ENCODE assay signal across 24 cellular contexts in genomic region chr6:35532141-35532540, GRCh38.
"Had no signal": no experiment of that assay in that cellular context is flagged by ENCODE, and none has a peak within 500 bp of the region (broad histone marks: within the 10 kb centered on the region; RNA-seq: fewer than 3 reads in every experiment).

No MANE protein-coding gene starts in this region.

- DNase-seq: activated B cell treated with CpG ODN at 0.5 μM for 24 hours; activated CD4-positive, alpha-beta memory T cell treated with anti-CD3 and anti-CD28 coated beads for 36 hours; activated CD4-positive, alpha-beta T cell treated with anti-CD3 and anti-CD28 coated beads for 4 hours; activated CD4-positive, alpha-beta T cell treated with anti-CD3 and anti-CD28 coated beads, Interleukin-2, amount 10 ng/mL, durations not matched to agents 24 days and 14 days; activated CD4-positive, alpha-beta T cell treated with anti-CD3 and anti-CD28 coated beads, Interleukin-2, amount 50 U/mL, for 1 hour; activated CD4-positive, alpha-beta T cell treated with anti-CD3 and anti-CD28 coated beads, Interleukin-2, amount 50 U/mL, for 4 hours; activated CD4-positive, CD25-positive, alpha-beta regulatory T cell treated with anti-CD3 and anti-CD28 coated beads, Interleukin-2, amount 50 U/mL, for 72 hours; activated CD8-positive, alpha-beta memory T cell treated with anti-CD3 and anti-CD28 coated beads, Interleukin-2, amount 50 U/mL, for 4 hours; activated CD8-positive, alpha-beta T cell treated with anti-CD3 and anti-CD28 coated beads for 36 hours; activated effector memory CD4-positive, alpha-beta T cell treated with anti-CD3 and anti-CD28 coated beads, Interleukin-2, amount 50 U/mL, for 16 hours; activated naive CD4-positive, alpha-beta T cell treated with anti-CD3 and anti-CD28 coated beads, Interleukin-2, amount 10 ng/mL, durations not matched to agents 7 days and 5 days; activated naive CD4-positive, alpha-beta T cell treated with Interleukin-2 at 50 U/mL for 16 hours; activated naive CD8-positive, alpha-beta T cell treated with anti-CD3 and anti-CD28 coated beads, Interleukin-2, amount 10 ng/mL, durations not matched to agents 7 days and 5 days; activated naive CD8-positive, alpha-beta T cell treated with anti-CD3 and anti-CD28 coated beads, Interleukin-2, amount 50 U/mL, for 24 hours; activated T-cell treated with anti-CD3 and anti-CD28 coated beads for 4 hours; activated T-cell treated with anti-CD3 and anti-CD28 coated beads, Interleukin-2, amount 50 U/mL, for 1 hour; activated T-cell treated with anti-CD3 and anti-CD28 coated beads, Interleukin-2, amount 50 U/mL, for 4 hours; activated T-cell treated with anti-CD3 and anti-CD28 coated beads, Interleukin-2, amount 50 U/mL, for 72 hours; amygdala; anterior cingulate cortex; caudate nucleus; T-helper 1 cell; T-helper 2 cell; T-helper 9 cell had no signal
